ENCODE assay signal across 14 cellular contexts in the genomic region with DNA sequence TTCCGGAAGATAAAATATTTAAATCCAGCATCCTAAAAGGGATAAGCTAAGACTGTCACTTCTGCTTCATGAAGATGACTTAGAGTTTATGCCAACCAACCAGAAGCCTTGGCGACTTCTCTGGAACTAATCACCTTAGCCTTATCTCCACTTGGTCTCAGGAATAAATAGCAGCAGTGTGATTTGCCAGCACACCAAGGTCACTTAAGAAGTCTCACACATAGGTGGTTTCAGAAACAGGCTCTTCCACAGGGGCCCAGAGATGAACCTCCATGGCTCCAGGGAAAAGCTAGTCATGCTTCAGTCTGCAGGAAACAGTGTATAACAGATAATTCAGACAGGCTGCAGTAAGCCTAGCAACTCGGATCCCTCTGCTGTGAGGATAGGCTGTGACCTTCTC.
DNase-seq lines count a peak whose midpoint lies in the region; ATAC-seq and TF ChIP-seq lines count a peak whose summit lies in the region.
"Had no signal": no experiment of that assay in that cellular context is flagged by ENCODE, and none has a peak within 500 bp of the region (broad histone marks: within the 10 kb centered on the region; RNA-seq: fewer than 3 reads in every experiment).

No MANE protein-coding gene starts in this region.

- TF ChIP-seq POLR2A in esophagus muscularis mucosa (IDR thresholded peaks at IDR 0.05; ENCODE audit: low read depth) = no peak
- TF ChIP-seq POLR2A in stomach (IDR thresholded peaks at IDR 0.05) = no peak

- peak overlapping the region; percentile 59 for H3K27ac Mint-ChIP-seq in mesothelial cell of epicardium

- DNase-seq in cardiac muscle cell (ENCODE audit: low read depth in 1 of 2, low spot score in 1 of 2) (no peak), Right ventricle myocardium inferior (ENCODE audit: missing footprints) (no peak), esophagus muscularis mucosa (ENCODE audit: extremely low spot score) (no peak), mesothelial cell of epicardium (ENCODE audit: low spot score in 2 of 2, unreplicated experiment in 2 of 2) (no peak), stomach (peak; percentile 38), DMS114 treated with DMSO at 0.1 percent for 48 hours (lab: John Stamatoyannopoulos, UW; ENCODE audit: unreplicated experiment) (no peak)
- DNase-seq: ACHN; CD4-positive, CD25-positive, alpha-beta regulatory T cell; GM23248 had no signal

- intact Hi-C loops in Right ventricle myocardium inferior (cut with DNase I) = loop anchor here (5.0 kb wide), 1 partner anchor 85 kb away; a partner anchor contains a TSS
- intact Hi-C loops in esophagus muscularis mucosa (cut with DNase I) = no loop called here
- intact Hi-C loops in stomach (cut with DNase I; ENCODE audit: low total_unique reads) = no loop called here

- H3K4me1 ChIP-seq in cardiac muscle cell (ENCODE audit: low read depth) = peaks cover 14% of the 10 kb centered on the region
- peaks cover 20 to 57% (median 50%) of the 10 kb centered on the region in 4 donors for H3K4me1 ChIP-seq in esophagus muscularis mucosa
- peaks cover 21 to 50% (median 42%) of the 10 kb centered on the region in 4 donors for H3K4me1 ChIP-seq in stomach
- H3K4me1 ChIP-seq: BLaER1 treated with 17β-estradiol and CSF1 and Interleukin-3, amounts not matched to agents 10 nM and 100 nM had no signal

- no peak for TF ChIP-seq EP300 in esophagus muscularis mucosa (IDR thresholded peaks at IDR 0.05)
- no peak for TF ChIP-seq EP300 in stomach (IDR thresholded peaks at IDR 0.05)

- no peak overlapping the region for H3K4me3 ChIP-seq in cardiac muscle cell
- no peak overlapping the region for H3K4me3 ChIP-seq in esophagus muscularis mucosa
- no peak overlapping the region for H3K4me3 ChIP-seq in stomach
- H3K4me3 ChIP-seq: BLaER1 treated with 17β-estradiol and CSF1 and Interleukin-3, amounts not matched to agents 10 nM and 100 nM; GM23248 had no signal

- H3K4me3 Mint-ChIP-seq in mesothelial cell of epicardium = no peak overlapping the region
- H3K4me3 Mint-ChIP-seq: CD4-positive, CD25-positive, alpha-beta regulatory T cell had no signal

- H3K27ac ChIP-seq in cardiac muscle cell = peak overlapping the region; percentile 82
- H3K27ac ChIP-seq in esophagus muscularis mucosa (replicated peaks in 1 of 4) = peak overlapping the region; percentile 69 to 83 (median 76)
- peak overlapping the region; percentile 11 to 82 (median 40) for H3K27ac ChIP-seq in stomach
- H3K27ac ChIP-seq: BLaER1 treated with 17β-estradiol and CSF1 and Interleukin-3, amounts not matched to agents 10 nM and 100 nM; GM23248; HL-60 had no signal

- ATAC-seq in Right ventricle myocardium inferior (no peak), HG03135 (IDR thresholded peaks at IDR 0.05; ENCODE audit: unreplicated experiment) (no peak), GM18907 (IDR thresholded peaks at IDR 0.05; ENCODE audit: unreplicated experiment) (no peak)
- ATAC-seq: HCT116 had no signal

- H3K9me3 ChIP-seq in cardiac muscle cell (ENCODE audit: low read depth) = no peaks in the 10 kb centered on the region
- H3K9me3 ChIP-seq in esophagus muscularis mucosa = no peaks in the 10 kb centered on the region
- no peaks in the 10 kb centered on the region for H3K9me3 ChIP-seq in stomach
- H3K9me3 ChIP-seq: BLaER1 treated with 17β-estradiol and CSF1 and Interleukin-3, amounts not matched to agents 10 nM and 100 nM had no signal

- H3K4me1 Mint-ChIP-seq in mesothelial cell of epicardium = peaks cover 16% of the 10 kb centered on the region
- H3K4me1 Mint-ChIP-seq: CD4-positive, CD25-positive, alpha-beta regulatory T cell had no signal

- H3K27me3 ChIP-seq in cardiac muscle cell (no peaks in the 10 kb centered on the region), esophagus muscularis mucosa (no peaks in the 10 kb centered on the region), stomach (no peaks in the 10 kb centered on the region)
- H3K27me3 ChIP-seq: BLaER1 treated with 17β-estradiol and CSF1 and Interleukin-3, amounts not matched to agents 10 nM and 100 nM had no signal

- H3K36me3 ChIP-seq in cardiac muscle cell = peaks cover 34% of the 10 kb centered on the region
- peaks cover 23 to 88% (median 49%) of the 10 kb centered on the region in 4 donors for H3K36me3 ChIP-seq in esophagus muscularis mucosa
- H3K36me3 ChIP-seq in stomach = peaks cover 21 to 71% (median 57%) of the 10 kb centered on the region in 4 donors
- H3K36me3 ChIP-seq: BLaER1 treated with 17β-estradiol and CSF1 and Interleukin-3, amounts not matched to agents 10 nM and 100 nM had no signal

- H3K36me3 Mint-ChIP-seq in mesothelial cell of epicardium = peaks cover 36% of the 10 kb centered on the region
- H3K36me3 Mint-ChIP-seq: CD4-positive, CD25-positive, alpha-beta regulatory T cell had no signal

- WGBS in esophagus muscularis mucosa = 85% methylated on average over 3 of the region's 3 CpGs
- 41 to 54% (median 52%) methylated on average over 3 of the region's 3 CpGs for WGBS in stomach, 5 donors

- TF ChIP-seq CTCF in cardiac muscle cell (IDR thresholded peaks at IDR 0.05; ENCODE audit: low read depth, low read length) = no peak
- no peak for TF ChIP-seq CTCF in esophagus muscularis mucosa (IDR thresholded peaks at IDR 0.05)
- no peak for TF ChIP-seq CTCF in mesothelial cell of epicardium (IDR thresholded peaks at IDR 0.05; ENCODE audit: unreplicated experiment)
- TF ChIP-seq CTCF in stomach (IDR thresholded peaks at IDR 0.05) = no peak

- no peaks in the 10 kb centered on the region for H3K9me3 Mint-ChIP-seq in mesothelial cell of epicardium
- H3K9me3 Mint-ChIP-seq: CD4-positive, CD25-positive, alpha-beta regulatory T cell had no signal

- no peaks in the 10 kb centered on the region for H3K27me3 Mint-ChIP-seq in mesothelial cell of epicardium (ENCODE audit: low read depth)
- H3K27me3 Mint-ChIP-seq: CD4-positive, CD25-positive, alpha-beta regulatory T cell had no signal
